8 cellular contexts compared by ENCODE assay signal in genomic region chr20:53735536-53736050, GRCh38.
DNase-seq lines count a peak whose midpoint lies in the region; ATAC-seq and TF ChIP-seq lines count a peak whose summit lies in the region.

No MANE protein-coding gene starts in this region.

- POLR2A ChIA-PET in AG04449 (lab: Yijun Ruan, JAX) = interaction anchor here (1.1 to 2.0 kb wide), 6 partner anchors 39 to 180 kb away, joined by 3 to 12 read pairs (median 5); partner anchors contain the start of gene ZNF217

- H3K27ac ChIP-seq in HL-60 (replicated peaks) = peak overlapping the region; percentile 39

- H3K4me3 ChIP-seq in AG04449 (ENCODE audit: low read depth, low read length) (no peak overlapping the region), HL-60 (replicated peaks; ENCODE audit: insufficient read depth, low read length) (no peak overlapping the region)

- TF ChIP-seq CTCF in AG04449 (IDR thresholded peaks at IDR 0.05; ENCODE audit: insufficient read depth, low read length, missing control alignments) (no peak), HL-60 (IDR thresholded peaks at IDR 0.05; ENCODE audit: insufficient read depth, low read length) (no peak)

- ATAC-seq in GM18868 (IDR thresholded peaks at IDR 0.05; ENCODE audit: unreplicated experiment) = no peak
- no peak for ATAC-seq in HG03439 (IDR thresholded peaks at IDR 0.05; ENCODE audit: unreplicated experiment)

- CTCF ChIA-PET in AG04449 (lab: Yijun Ruan, JAX) = interaction anchor here (0.7 to 3.6 kb wide), 10 partner anchors 10 to 207 kb away, joined by 3 to 25 read pairs (median 4); no protein-coding TSS in a partner anchor

- H3K27me3 ChIP-seq in HL-60 (ENCODE audit: insufficient read depth, poor library complexity, severe bottlenecking) = no peaks in the 10 kb centered on the region

- peak; percentile 93 for DNase-seq in AG04449 (ENCODE audit: low read depth, low spot score)
- DNase-seq in HL-60 (ENCODE audit: low read depth in 1 of 2, low spot score in 1 of 2) = peak in 1 of 2 experiments; percentile 54
- DNase-seq in T1000 (lab: John Stamatoyannopoulos, UW) = peak; percentile 33
- DNase-seq in glomerular visceral epithelial cell (ENCODE audit: extremely low spot score) = peak; percentile 85
- no peak for DNase-seq in cortex of kidney (lab: John Stamatoyannopoulos, UW)
- no peak for DNase-seq in COLO668 (lab: John Stamatoyannopoulos, UW; ENCODE audit: unreplicated experiment)

Comparison
In these comparisons a context has a peak if more than half of its experiments do, and no peak if none do; other contexts are left out.
1. DNase-seq: peak in AG04449 (single experiment), T1000 (single experiment) and glomerular visceral epithelial cell (single experiment); none in cortex of kidney (single experiment) and COLO668 (single experiment).